Comparison of ENCODE assay signal across 8 cellular contexts in genomic region chr2:11466307-11467125, GRCh38. TPM values are rescaled to one million over a fixed set of nuclear protein-coding genes. Genes with fewer than 3 reads are reported as not detected.
DNase-seq lines count a peak whose midpoint lies in the region; ATAC-seq and TF ChIP-seq lines count a peak whose summit lies in the region.

No MANE protein-coding gene starts in this region.

- DNase-seq in T-cell (no peak), fibroblast of lung (ENCODE audit: low read depth in 2 of 2) (no peak), trophoblast cell (no peak), pons (ENCODE audit: low spot score) (no peak), EL (no peak)

- no peaks in the 10 kb centered on the region for H3K9me3 Mint-ChIP-seq in T-cell

- ATAC-seq in GM18868 (IDR thresholded peaks at IDR 0.05; ENCODE audit: unreplicated experiment) (peak; percentile 22), HG02840 (IDR thresholded peaks at IDR 0.05; ENCODE audit: low FRiP score, unreplicated experiment) (peak; percentile 15), T-cell (replicated peaks in 1 of 4) (peak in 2 of 4 experiments; percentile 8 to 21), HG03159 (IDR thresholded peaks at IDR 0.05; ENCODE audit: unreplicated experiment) (no peak)

- peaks cover 6% of the 10 kb centered on the region for H3K79me1 ChIP-seq in trophoblast cell (ENCODE audit: low read length)

- H3K23ac ChIP-seq in trophoblast cell (ENCODE audit: low read length): no peak overlapping the region

- peaks cover 2% of the 10 kb centered on the region for H4K20me1 ChIP-seq in fibroblast of lung (ENCODE audit: control insufficient read depth, extremely low read depth, insufficient read depth, low read length)

- H3K27me3 ChIP-seq in fibroblast of lung (ENCODE audit: control insufficient read depth, insufficient read depth, low read length): no peaks in the 10 kb centered on the region
- no peaks in the 10 kb centered on the region for H3K27me3 ChIP-seq in trophoblast cell (ENCODE audit: insufficient read depth, low read length)

- H3K14ac ChIP-seq in trophoblast cell (ENCODE audit: low read length): no peak overlapping the region

- peak overlapping the region; percentile 39 for H4K8ac ChIP-seq in trophoblast cell (ENCODE audit: low read depth, low read length)

- WGBS in trophoblast cell (ENCODE audit: extremely low coverage, insufficient coverage, insufficient read length): no CpG with 5 or more reads among the region's 26 CpGs

- peak overlapping the region; percentile 81 to 87 for H3K27ac Mint-ChIP-seq in T-cell

- H4K91ac ChIP-seq in trophoblast cell (ENCODE audit: low read depth, low read length): peak overlapping the region; percentile 46

- H3K36me3 ChIP-seq in fibroblast of lung (ENCODE audit: control insufficient read depth, insufficient read depth, low read length) (peaks cover 5% of the 10 kb centered on the region), trophoblast cell (ENCODE audit: control insufficient read depth in 1 of 2, insufficient read depth in 2 of 2, low read length in 2 of 2) (peaks cover 3 to 4% of the 10 kb centered on the region in 2 experiments)

- no peak overlapping the region for H3K9ac ChIP-seq in fibroblast of lung (ENCODE audit: insufficient read depth, low read length)
- no peak overlapping the region for H3K9ac ChIP-seq in trophoblast cell (ENCODE audit: low read length)

- no peak overlapping the region for H3K18ac ChIP-seq in trophoblast cell (ENCODE audit: low read length)

- peak overlapping the region; percentile 3 for H4K12ac ChIP-seq in trophoblast cell (ENCODE audit: low read depth, low read length)

- H3K4me3 Mint-ChIP-seq in T-cell: peak overlapping the region; percentile 82 to 97 (median 91)

- H3K4me2 ChIP-seq in fibroblast of lung (ENCODE audit: extremely low read depth, insufficient read depth, low read length): peak overlapping the region; percentile 76
- H3K4me2 ChIP-seq in trophoblast cell (ENCODE audit: low read length): peak overlapping the region; percentile 50

- H3K27ac ChIP-seq in fibroblast of lung (ENCODE audit: insufficient read depth, low read length) (no peak overlapping the region), trophoblast cell (ENCODE audit: low read depth, low read length) (no peak overlapping the region)

- peaks cover 36 to 40% (median 36%) of the 10 kb centered on the region in 3 donors for H3K4me1 Mint-ChIP-seq in T-cell

- POLR2A ChIA-PET in T-cell (lab: Charles Lee): interaction anchor here in 1 of 2 donors (1.4 kb wide), 1 partner anchor 311 kb away, joined by 3 read pairs; the partner anchor contains the start of gene SLC66A3

- CTCF ChIA-PET in T-cell (lab: Charles Lee): interaction anchor here (0.6 to 1.1 kb wide), 5 partner anchors 9 to 1163 kb away, joined by 3 to 4 read pairs (median 3); no protein-coding TSS in a partner anchor

- no peak overlapping the region for H3K4ac ChIP-seq in trophoblast cell (ENCODE audit: low read depth, low read length)

- no peak for TF ChIP-seq CTCF in fibroblast of lung (conservative IDR thresholded peaks at IDR 0.05 in 1 of 2, IDR thresholded peaks at IDR 0.05 in 1 of 2; ENCODE audit: low read depth in 1 of 2, low read length in 2 of 2)

- no peaks in the 10 kb centered on the region for H3K27me3 Mint-ChIP-seq in T-cell

- H2AFZ ChIP-seq in fibroblast of lung (ENCODE audit: low read length): peak overlapping the region; percentile 33
- H2AFZ ChIP-seq in trophoblast cell (ENCODE audit: insufficient read depth, low read length, poor library complexity): no peak overlapping the region

- peak overlapping the region; percentile 16 for H2BK5ac ChIP-seq in trophoblast cell (ENCODE audit: low read depth, low read length, poor library complexity)

- H3K4me1 ChIP-seq in fibroblast of lung (ENCODE audit: control insufficient read depth, extremely low read depth, insufficient read depth, low read length) (no peaks in the 10 kb centered on the region), trophoblast cell (ENCODE audit: control insufficient read depth in 1 of 2, insufficient read depth in 2 of 2, low read length in 2 of 2) (peaks cover 5 to 8% of the 10 kb centered on the region in 2 experiments)

- H2BK12ac ChIP-seq in trophoblast cell (ENCODE audit: low read length): no peak overlapping the region

- H2BK120ac ChIP-seq in trophoblast cell (ENCODE audit: insufficient read depth, low read length, poor library complexity): no peak overlapping the region

- no peak overlapping the region for H2AK5ac ChIP-seq in trophoblast cell (ENCODE audit: low read length)

- H3K4me3 ChIP-seq in fibroblast of lung (replicated peaks in 1 of 4; ENCODE audit: control extremely low read depth in 1 of 4, insufficient read depth in 1 of 4, low read depth in 3 of 4, low read length in 4 of 4): peak overlapping the region; percentile 39 to 69 (median 60)
- H3K4me3 ChIP-seq in trophoblast cell (ENCODE audit: low read depth, low read length): no peak overlapping the region

- no peaks in the 10 kb centered on the region for H3K36me3 Mint-ChIP-seq in T-cell

- H3K9me3 ChIP-seq in fibroblast of lung (ENCODE audit: control insufficient read depth, insufficient read depth, low read depth, low read length): no peaks in the 10 kb centered on the region
- H3K9me3 ChIP-seq in trophoblast cell (ENCODE audit: insufficient read depth, low read depth, low read length): no peaks in the 10 kb centered on the region

- peaks cover 36% of the 10 kb centered on the region for H3K79me2 ChIP-seq in fibroblast of lung (ENCODE audit: control insufficient read depth, insufficient read depth, low read length)
- peaks cover 8% of the 10 kb centered on the region for H3K79me2 ChIP-seq in trophoblast cell (ENCODE audit: control insufficient read depth, insufficient read depth, low read length, poor library complexity)

RNA-seq across cellular contexts. Expression of gene E2F6, which starts 0.6 kb away (rescaled TPM):
- total RNA-seq in T-cell (1 to 10 TPM; 4.8 to 9.5 (median 9.1) TPM), fibroblast of lung (10.2 and 11.0 TPM in 2 replicates)
- 11.7 and 13.0 TPM in 2 replicates for polyA plus RNA-seq in fibroblast of lung
- 10.2 and 10.6 TPM in 2 replicates for polyA plus RNA-seq in fibroblast of lung (2012)
- 0.74 and 2.3 TPM in 2 replicates for polyA minus RNA-seq in fibroblast of lung (ENCODE audit: low replicate concordance)
- 10.3 and 11.2 TPM in 2 replicates for polyA plus RNA-seq in trophoblast cell (2013)
